Comparison of ENCODE assay signal across 24 cellular contexts in genomic region chr1:4971666-4972065, GRCh38.
"Had no signal": no experiment of that assay in that cellular context is flagged by ENCODE, and none has a peak within 500 bp of the region (broad histone marks: within the 10 kb centered on the region; RNA-seq: fewer than 3 reads in every experiment).

No MANE protein-coding gene starts in this region.

- H3K36me3 Mint-ChIP-seq: natural killer cell had no signal

- FAIRE-seq: pancreas, small intestine had no signal

- H3K27me3 ChIP-seq: gastrocnemius medialis, hepatocyte, pancreas, right lobe of liver, thyroid gland, upper lobe of left lung, uterus had no signal

- DNase-seq: cortex of kidney; effector CD4-positive, alpha-beta T cell; foreskin fibroblast; gastrocnemius medialis; head of caudate nucleus; left ventricle myocardium superior; lower lobe of right lung; natural killer cell; occipital lobe; pancreas; retina; right lobe of liver; small intestine; stimulated activated CD4-positive, alpha-beta T cell treated with anti-CD3 and anti-CD28 coated beads, Interleukin-15, amount 100 ng/mL, for 24 hours; stimulated activated CD4-positive, alpha-beta T cell treated with anti-CD3 and anti-CD28 coated beads, Interleukin-4, amount 100 ng/mL, for 1 hour; stimulated activated CD8-positive, alpha-beta memory T cell treated with anti-CD3 and anti-CD28 coated beads, Interleukin-4, amount 100 ng/mL, for 48 hours; stimulated activated naive CD4-positive, alpha-beta T cell treated with Interleukin-2 at 50 U/mL for 16 hours; stomach; thyroid gland; upper lobe of left lung; uterus had no signal

- H3K9me3 ChIP-seq: gastrocnemius medialis, lower lobe of right lung, pancreas, right lobe of liver, stomach, thyroid gland, upper lobe of left lung, uterus had no signal

- H3K4me1 Mint-ChIP-seq: natural killer cell had no signal

- H3K79me2 ChIP-seq: hepatocyte had no signal

- H3K36me3 ChIP-seq: gastrocnemius medialis, lower lobe of right lung, pancreas, right lobe of liver, stomach, thyroid gland, upper lobe of left lung, uterus had no signal

- H3K27ac Mint-ChIP-seq: natural killer cell had no signal

- H2AFZ ChIP-seq: hepatocyte had no signal

- H3K4me2 ChIP-seq: hepatocyte had no signal

- H3K4me3 Mint-ChIP-seq: natural killer cell had no signal

- H3K9me3 Mint-ChIP-seq: natural killer cell had no signal

- ATAC-seq: esophagus mucosa, gastrocnemius medialis, left ventricle myocardium superior, lower lobe of right lung, natural killer cell, pancreas, right lobe of liver had no signal

- H3K27ac ChIP-seq: epithelial cell of prostate, gastrocnemius medialis, hepatocyte, lower lobe of right lung, pancreas, right lobe of liver, stomach, thyroid gland, upper lobe of left lung, uterus had no signal

- H3K4me1 ChIP-seq: gastrocnemius medialis, lower lobe of right lung, pancreas, right lobe of liver, stomach, thyroid gland, upper lobe of left lung, uterus had no signal

- H3K4me3 ChIP-seq: gastrocnemius medialis, hepatocyte, lower lobe of right lung, pancreas, right lobe of liver, stomach, thyroid gland, upper lobe of left lung, uterus had no signal
